ENCODE assay signal across 34 cellular contexts in the genomic region with DNA sequence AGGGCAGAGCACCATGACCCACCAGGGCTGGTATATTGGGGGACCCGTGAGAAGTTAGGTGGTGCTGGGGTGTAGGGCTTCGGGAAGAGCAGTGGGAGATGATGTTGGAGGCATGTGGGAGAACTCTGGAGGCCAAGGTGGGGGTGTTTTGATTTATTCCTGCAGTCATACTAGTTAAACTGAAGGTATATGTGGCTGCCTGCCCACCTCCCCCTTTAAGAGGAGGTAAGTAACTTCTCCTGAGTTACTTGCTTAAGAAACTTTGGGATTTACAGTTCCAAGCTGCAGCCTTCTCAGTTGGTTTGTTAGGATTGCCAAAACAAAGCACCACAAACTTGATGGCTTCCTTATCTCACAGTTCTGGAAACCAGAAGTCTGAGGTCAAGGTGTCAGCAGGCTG.
"Had no signal": no experiment of that assay in that cellular context is flagged by ENCODE, and none has a peak within 500 bp of the region (broad histone marks: within the 10 kb centered on the region; RNA-seq: fewer than 3 reads in every experiment).

No MANE protein-coding gene starts in this region.

- H3K4me3 ChIP-seq: MG63 had no signal

- DNase-seq: Karpas-422, Kasumi-1, MG63, MM.1S, MV-4-11, NCI-H1048, NCI-H1092, NCI-H1092 treated with DMSO at 0.1 percent for 48 hours, NCI-H1105, NCI-H1105 treated with DMSO at 0.1 percent for 48 hours, NCI-H1417, NCI-H1417 treated with DMSO at 0.1 percent for 48 hours, NCI-H1436, NCI-H1436 treated with DMSO at 0.1 percent for 48 hours, NCI-H146, NCI-H1694, NCI-H1694 treated with DMSO at 0.1 percent for 48 hours, NCI-H187, NCI-H187 treated with DMSO at 0.1 percent for 48 hours, NCI-H1930, NCI-H2029, NCI-H2029 treated with DMSO at 0.1 percent for 48 hours, NCI-H2081, NCI-H2081 treated with DMSO at 0.1 percent for 48 hours, NCI-H2107, NCI-H2171, NCI-H2171 treated with DMSO at 0.1 percent for 48 hours, NCI-H2227 treated with DMSO at 0.1 percent for 48 hours, NCI-H226, NCI-H345, NCI-H446, NCI-H446 treated with DMSO at 0.1 percent for 48 hours, NCI-H510A, NCI-H510A treated with DMSO at 0.1 percent for 48 hours had no signal

- H3K9me3 ChIP-seq: MG63 had no signal

- H3K27me3 ChIP-seq: MG63 had no signal

- H3K36me3 ChIP-seq: MG63 had no signal
